In the genomic region with DNA sequence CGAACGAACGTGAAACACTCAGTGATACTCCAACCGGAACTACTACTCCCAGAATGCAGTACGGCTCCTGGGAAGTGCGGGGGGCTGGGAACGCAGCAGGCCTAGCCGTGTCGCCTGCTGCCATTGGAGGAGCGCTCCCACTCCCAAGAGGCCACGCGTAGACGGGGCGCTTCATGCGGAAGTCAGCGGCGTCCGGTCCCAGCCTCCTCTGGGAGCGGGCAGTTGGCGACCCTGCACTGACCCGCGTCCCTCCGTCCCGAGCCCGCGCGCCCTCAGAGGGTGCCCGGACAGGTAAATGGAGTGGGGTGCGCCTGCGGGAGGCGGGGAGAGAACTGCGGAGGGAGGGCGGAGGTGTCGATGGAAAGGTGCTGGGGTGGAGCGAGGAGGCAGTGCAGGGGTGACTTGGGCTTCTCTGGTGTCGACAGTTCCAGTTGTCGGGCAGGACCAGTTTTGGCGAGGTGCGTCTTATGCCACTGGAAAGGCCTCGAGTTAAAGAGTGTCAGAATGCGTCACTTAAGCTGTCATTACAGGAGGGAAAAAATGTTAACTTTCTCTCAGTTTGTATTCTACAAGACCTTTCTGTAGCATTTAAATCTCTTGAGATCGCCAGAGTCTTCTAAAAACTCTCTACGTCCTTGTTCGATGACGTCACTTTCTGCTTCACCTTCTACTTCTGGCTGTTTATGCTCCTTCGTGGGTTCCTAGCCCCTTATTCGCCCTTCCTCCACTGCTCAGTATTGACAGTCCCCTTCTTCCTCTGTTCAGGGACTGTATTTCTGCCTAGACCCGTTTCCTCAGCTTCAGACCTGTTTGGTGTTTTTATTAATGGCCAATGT, we compare ENCODE assay signal across 1 cellular context.
TF ChIP-seq lines count a peak whose summit lies in the region.

A gene with protein sequence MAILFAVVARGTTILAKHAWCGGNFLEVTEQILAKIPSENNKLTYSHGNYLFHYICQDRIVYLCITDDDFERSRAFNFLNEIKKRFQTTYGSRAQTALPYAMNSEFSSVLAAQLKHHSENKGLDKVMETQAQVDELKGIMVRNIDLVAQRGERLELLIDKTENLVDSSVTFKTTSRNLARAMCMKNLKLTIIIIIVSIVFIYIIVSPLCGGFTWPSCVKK (plus strand): TSS at position 188 of the 836 bp plus-strand sequence. CDS start 8,122 bp downstream, outside the sequence.

TF ChIP-seq in K562, 482 proteins besides CTCF, POLR2A, EP300 and RAD21 (continued from another document and continues in another):
- TF ChIP-seq SAP30 (IDR thresholded peaks at IDR 0.05; ENCODE audit: borderline replicate concordance, insufficient read depth, low read depth, low read length, poor library complexity, severe bottlenecking) (peak; percentile 79), ETV6 (IDR thresholded peaks at IDR 0.05; ENCODE audit: borderline replicate concordance in 1 of 2, low read depth in 2 of 2, low read length in 1 of 2) (no peak), ETV6 (CRISPR knock-in tag; IDR thresholded peaks at IDR 0.05; ENCODE audit: borderline replicate concordance) (no peak), SMARCB1 (IDR thresholded peaks at IDR 0.05; ENCODE audit: insufficient read length, low read depth) (no peak), STAT5B (CRISPR knock-in tag; IDR thresholded peaks at IDR 0.05) (no peak), PYGO2 (tag; IDR thresholded peaks at IDR 0.05) (no peak), SUPT5H (IDR thresholded peaks at IDR 0.05) (peak; percentile 96), ZKSCAN3 (CRISPR knock-in tag; IDR thresholded peaks at IDR 0.05) (no peak), TEAD4 (IDR thresholded peaks at IDR 0.05; ENCODE audit: low read length) (no peak), TEAD4 (CRISPR knock-in tag; IDR thresholded peaks at IDR 0.05; ENCODE audit: borderline replicate concordance) (no peak), MTA2 (IDR thresholded peaks at IDR 0.05; ENCODE audit: low read depth) (no peak), MEF2D (tag; conservative IDR thresholded peaks at IDR 0.05; ENCODE audit: low read depth) (no peak), SIRT6 (IDR thresholded peaks at IDR 0.05; ENCODE audit: low read depth, low read length) (no peak), POLR2G (IDR thresholded peaks at IDR 0.05; ENCODE audit: low read depth, low read length) (peak; percentile 97), CHD2 (IDR thresholded peaks at IDR 0.05; ENCODE audit: low read depth, low read length) (peak; percentile 73), U2AF2 (optimal IDR thresholded peaks at IDR 0.05; ENCODE audit: low read depth, low read length) (no peak), ZNF3 (CRISPR knock-in tag; IDR thresholded peaks at IDR 0.05) (no peak), MCM2 (IDR thresholded peaks at IDR 0.05; ENCODE audit: low read depth) (no peak), CBX2 (IDR thresholded peaks at IDR 0.05; ENCODE audit: insufficient read depth, low read length, poor library complexity, severe bottlenecking) (no peak), SIX5 (IDR thresholded peaks at IDR 0.05; ENCODE audit: borderline replicate concordance in 1 of 2, insufficient read depth in 1 of 2, low read depth in 1 of 2, low read length in 2 of 2) (peak; percentile 84 to 87; a peak in 3 of 4 replicates), NFE2L1 (tag; IDR thresholded peaks at IDR 0.05; ENCODE audit: borderline replicate concordance, low read depth) (no peak), ZC3H4 (CRISPR knock-in tag; IDR thresholded peaks at IDR 0.05; ENCODE audit: borderline replicate concordance) (no peak), NRF1 (conservative IDR thresholded peaks at IDR 0.05 in 1 of 2, IDR thresholded peaks at IDR 0.05 in 1 of 2) (peak; percentile 46 to 67), ELF4 (CRISPR knock-in tag; IDR thresholded peaks at IDR 0.05) (peak; percentile 70), BRCA1 (IDR thresholded peaks at IDR 0.05) (no peak), BRCA1 (CRISPR knock-in tag; IDR thresholded peaks at IDR 0.05) (no peak), MTF1 (CRISPR knock-in tag; IDR thresholded peaks at IDR 0.05; ENCODE audit: borderline replicate concordance) (no peak), FOXK1 (CRISPR knock-in tag; IDR thresholded peaks at IDR 0.05; ENCODE audit: borderline replicate concordance) (no peak), MXI1 (IDR thresholded peaks at IDR 0.05; ENCODE audit: low read depth, low read length) (0 out of 2 replicates have a peak, but pooled peaks have one; percentile 42), ZNF57 (CRISPR knock-in tag; IDR thresholded peaks at IDR 0.05) (no peak), EZH2 (IDR thresholded peaks at IDR 0.05; ENCODE audit: borderline replicate concordance, low read depth, low read length) (no peak), ZNF75A (CRISPR knock-in tag; IDR thresholded peaks at IDR 0.05) (no peak), RHOXF2B (CRISPR knock-in tag; conservative IDR thresholded peaks at IDR 0.05) (no peak), TBP (optimal IDR thresholded peaks at IDR 0.05; ENCODE audit: low read depth, low read length) (peak; percentile 79), SMAD4 (CRISPR knock-in tag; conservative IDR thresholded peaks at IDR 0.05) (peak; percentile 63)
- TF ChIP-seq, protein P1, sequence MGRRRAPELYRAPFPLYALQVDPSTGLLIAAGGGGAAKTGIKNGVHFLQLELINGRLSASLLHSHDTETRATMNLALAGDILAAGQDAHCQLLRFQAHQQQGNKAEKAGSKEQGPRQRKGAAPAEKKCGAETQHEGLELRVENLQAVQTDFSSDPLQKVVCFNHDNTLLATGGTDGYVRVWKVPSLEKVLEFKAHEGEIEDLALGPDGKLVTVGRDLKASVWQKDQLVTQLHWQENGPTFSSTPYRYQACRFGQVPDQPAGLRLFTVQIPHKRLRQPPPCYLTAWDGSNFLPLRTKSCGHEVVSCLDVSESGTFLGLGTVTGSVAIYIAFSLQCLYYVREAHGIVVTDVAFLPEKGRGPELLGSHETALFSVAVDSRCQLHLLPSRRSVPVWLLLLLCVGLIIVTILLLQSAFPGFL (CRISPR knock-in tag; IDR thresholded peaks at IDR 0.05) = no peak
- TF ChIP-seq, protein P2, sequence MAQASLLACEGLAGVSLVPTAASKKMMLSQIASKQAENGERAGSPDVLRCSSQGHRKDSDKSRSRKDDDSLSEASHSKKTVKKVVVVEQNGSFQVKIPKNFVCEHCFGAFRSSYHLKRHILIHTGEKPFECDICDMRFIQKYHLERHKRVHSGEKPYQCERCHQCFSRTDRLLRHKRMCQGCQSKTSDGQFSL (CRISPR knock-in tag; IDR thresholded peaks at IDR 0.05) = 0 out of 2 replicates have a peak, but pooled peaks have one; percentile 49
- TF ChIP-seq, protein P2 (tag; IDR thresholded peaks at IDR 0.05) = no peak
- TF ChIP-seq, protein P3, sequence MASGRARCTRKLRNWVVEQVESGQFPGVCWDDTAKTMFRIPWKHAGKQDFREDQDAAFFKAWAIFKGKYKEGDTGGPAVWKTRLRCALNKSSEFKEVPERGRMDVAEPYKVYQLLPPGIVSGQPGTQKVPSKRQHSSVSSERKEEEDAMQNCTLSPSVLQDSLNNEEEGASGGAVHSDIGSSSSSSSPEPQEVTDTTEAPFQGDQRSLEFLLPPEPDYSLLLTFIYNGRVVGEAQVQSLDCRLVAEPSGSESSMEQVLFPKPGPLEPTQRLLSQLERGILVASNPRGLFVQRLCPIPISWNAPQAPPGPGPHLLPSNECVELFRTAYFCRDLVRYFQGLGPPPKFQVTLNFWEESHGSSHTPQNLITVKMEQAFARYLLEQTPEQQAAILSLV (tag; IDR thresholded peaks at IDR 0.05) = no peak
- TF ChIP-seq, protein P4, sequence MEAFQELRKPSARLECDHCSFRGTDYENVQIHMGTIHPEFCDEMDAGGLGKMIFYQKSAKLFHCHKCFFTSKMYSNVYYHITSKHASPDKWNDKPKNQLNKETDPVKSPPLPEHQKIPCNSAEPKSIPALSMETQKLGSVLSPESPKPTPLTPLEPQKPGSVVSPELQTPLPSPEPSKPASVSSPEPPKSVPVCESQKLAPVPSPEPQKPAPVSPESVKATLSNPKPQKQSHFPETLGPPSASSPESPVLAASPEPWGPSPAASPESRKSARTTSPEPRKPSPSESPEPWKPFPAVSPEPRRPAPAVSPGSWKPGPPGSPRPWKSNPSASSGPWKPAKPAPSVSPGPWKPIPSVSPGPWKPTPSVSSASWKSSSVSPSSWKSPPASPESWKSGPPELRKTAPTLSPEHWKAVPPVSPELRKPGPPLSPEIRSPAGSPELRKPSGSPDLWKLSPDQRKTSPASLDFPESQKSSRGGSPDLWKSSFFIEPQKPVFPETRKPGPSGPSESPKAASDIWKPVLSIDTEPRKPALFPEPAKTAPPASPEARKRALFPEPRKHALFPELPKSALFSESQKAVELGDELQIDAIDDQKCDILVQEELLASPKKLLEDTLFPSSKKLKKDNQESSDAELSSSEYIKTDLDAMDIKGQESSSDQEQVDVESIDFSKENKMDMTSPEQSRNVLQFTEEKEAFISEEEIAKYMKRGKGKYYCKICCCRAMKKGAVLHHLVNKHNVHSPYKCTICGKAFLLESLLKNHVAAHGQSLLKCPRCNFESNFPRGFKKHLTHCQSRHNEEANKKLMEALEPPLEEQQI (IDR thresholded peaks at IDR 0.05) = no peak; the same call in 1 of the 2 replicates
- TF ChIP-seq, protein P5, sequence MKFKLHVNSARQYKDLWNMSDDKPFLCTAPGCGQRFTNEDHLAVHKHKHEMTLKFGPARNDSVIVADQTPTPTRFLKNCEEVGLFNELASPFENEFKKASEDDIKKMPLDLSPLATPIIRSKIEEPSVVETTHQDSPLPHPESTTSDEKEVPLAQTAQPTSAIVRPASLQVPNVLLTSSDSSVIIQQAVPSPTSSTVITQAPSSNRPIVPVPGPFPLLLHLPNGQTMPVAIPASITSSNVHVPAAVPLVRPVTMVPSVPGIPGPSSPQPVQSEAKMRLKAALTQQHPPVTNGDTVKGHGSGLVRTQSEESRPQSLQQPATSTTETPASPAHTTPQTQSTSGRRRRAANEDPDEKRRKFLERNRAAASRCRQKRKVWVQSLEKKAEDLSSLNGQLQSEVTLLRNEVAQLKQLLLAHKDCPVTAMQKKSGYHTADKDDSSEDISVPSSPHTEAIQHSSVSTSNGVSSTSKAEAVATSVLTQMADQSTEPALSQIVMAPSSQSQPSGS (CRISPR knock-in tag; IDR thresholded peaks at IDR 0.05) = no peak
- TF ChIP-seq, protein P6, sequence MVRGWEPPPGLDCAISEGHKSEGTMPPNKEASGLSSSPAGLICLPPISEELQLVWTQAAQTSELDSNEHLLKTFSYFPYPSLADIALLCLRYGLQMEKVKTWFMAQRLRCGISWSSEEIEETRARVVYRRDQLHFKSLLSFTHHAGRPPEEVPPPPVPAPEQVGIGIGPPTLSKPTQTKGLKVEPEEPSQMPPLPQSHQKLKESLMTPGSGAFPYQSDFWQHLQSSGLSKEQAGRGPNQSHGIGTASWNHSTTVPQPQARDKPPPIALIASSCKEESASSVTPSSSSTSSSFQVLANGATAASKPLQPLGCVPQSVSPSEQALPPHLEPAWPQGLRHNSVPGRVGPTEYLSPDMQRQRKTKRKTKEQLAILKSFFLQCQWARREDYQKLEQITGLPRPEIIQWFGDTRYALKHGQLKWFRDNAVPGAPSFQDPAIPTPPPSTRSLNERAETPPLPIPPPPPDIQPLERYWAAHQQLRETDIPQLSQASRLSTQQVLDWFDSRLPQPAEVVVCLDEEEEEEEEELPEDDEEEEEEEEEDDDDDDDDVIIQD (CRISPR knock-in tag; IDR thresholded peaks at IDR 0.05) = no peak
- TF ChIP-seq, protein P7, sequence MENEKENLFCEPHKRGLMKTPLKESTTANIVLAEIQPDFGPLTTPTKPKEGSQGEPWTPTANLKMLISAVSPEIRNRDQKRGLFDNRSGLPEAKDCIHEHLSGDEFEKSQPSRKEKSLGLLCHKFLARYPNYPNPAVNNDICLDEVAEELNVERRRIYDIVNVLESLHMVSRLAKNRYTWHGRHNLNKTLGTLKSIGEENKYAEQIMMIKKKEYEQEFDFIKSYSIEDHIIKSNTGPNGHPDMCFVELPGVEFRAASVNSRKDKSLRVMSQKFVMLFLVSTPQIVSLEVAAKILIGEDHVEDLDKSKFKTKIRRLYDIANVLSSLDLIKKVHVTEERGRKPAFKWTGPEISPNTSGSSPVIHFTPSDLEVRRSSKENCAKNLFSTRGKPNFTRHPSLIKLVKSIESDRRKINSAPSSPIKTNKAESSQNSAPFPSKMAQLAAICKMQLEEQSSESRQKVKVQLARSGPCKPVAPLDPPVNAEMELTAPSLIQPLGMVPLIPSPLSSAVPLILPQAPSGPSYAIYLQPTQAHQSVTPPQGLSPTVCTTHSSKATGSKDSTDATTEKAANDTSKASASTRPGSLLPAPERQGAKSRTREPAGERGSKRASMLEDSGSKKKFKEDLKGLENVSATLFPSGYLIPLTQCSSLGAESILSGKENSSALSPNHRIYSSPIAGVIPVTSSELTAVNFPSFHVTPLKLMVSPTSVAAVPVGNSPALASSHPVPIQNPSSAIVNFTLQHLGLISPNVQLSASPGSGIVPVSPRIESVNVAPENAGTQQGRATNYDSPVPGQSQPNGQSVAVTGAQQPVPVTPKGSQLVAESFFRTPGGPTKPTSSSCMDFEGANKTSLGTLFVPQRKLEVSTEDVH (IDR thresholded peaks at IDR 0.05; ENCODE audit: low read depth, partially characterized antibody) = peak; percentile 66
- TF ChIP-seq, protein P8, sequence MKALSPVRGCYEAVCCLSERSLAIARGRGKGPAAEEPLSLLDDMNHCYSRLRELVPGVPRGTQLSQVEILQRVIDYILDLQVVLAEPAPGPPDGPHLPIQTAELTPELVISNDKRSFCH (CRISPR knock-in tag; IDR thresholded peaks at IDR 0.05) = no peak
- TF ChIP-seq, protein P8 (tag; IDR thresholded peaks at IDR 0.05) = 0 out of 2 replicates have a peak, but pooled peaks have one; percentile 37
- TF ChIP-seq, protein P9, sequence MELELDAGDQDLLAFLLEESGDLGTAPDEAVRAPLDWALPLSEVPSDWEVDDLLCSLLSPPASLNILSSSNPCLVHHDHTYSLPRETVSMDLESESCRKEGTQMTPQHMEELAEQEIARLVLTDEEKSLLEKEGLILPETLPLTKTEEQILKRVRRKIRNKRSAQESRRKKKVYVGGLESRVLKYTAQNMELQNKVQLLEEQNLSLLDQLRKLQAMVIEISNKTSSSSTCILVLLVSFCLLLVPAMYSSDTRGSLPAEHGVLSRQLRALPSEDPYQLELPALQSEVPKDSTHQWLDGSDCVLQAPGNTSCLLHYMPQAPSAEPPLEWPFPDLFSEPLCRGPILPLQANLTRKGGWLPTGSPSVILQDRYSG (tag; conservative IDR thresholded peaks at IDR 0.05; ENCODE audit: low read depth) = no peak
- TF ChIP-seq, protein P10, sequence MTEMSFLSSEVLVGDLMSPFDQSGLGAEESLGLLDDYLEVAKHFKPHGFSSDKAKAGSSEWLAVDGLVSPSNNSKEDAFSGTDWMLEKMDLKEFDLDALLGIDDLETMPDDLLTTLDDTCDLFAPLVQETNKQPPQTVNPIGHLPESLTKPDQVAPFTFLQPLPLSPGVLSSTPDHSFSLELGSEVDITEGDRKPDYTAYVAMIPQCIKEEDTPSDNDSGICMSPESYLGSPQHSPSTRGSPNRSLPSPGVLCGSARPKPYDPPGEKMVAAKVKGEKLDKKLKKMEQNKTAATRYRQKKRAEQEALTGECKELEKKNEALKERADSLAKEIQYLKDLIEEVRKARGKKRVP (CRISPR knock-in tag; IDR thresholded peaks at IDR 0.05) = no peak
- TF ChIP-seq, protein P11, sequence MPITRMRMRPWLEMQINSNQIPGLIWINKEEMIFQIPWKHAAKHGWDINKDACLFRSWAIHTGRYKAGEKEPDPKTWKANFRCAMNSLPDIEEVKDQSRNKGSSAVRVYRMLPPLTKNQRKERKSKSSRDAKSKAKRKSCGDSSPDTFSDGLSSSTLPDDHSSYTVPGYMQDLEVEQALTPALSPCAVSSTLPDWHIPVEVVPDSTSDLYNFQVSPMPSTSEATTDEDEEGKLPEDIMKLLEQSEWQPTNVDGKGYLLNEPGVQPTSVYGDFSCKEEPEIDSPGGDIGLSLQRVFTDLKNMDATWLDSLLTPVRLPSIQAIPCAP (CRISPR knock-in tag; IDR thresholded peaks at IDR 0.05; ENCODE audit: borderline replicate concordance) = no peak
